13 cellular contexts compared by ENCODE assay signal in genomic region chr2:129741623-129742022, GRCh38.
A peak's percentile ranks its signal among the peaks of the same experiment; 100 is the strongest.
DNase-seq lines count a peak whose midpoint lies in the region; ATAC-seq lines count a peak whose summit lies in the region.
"Had no signal": no experiment of that assay in that cellular context is flagged by ENCODE, and none has a peak within 500 bp of the region (broad histone marks: within the 10 kb centered on the region; RNA-seq: fewer than 3 reads in every experiment).

No MANE protein-coding gene starts in this region.

- no peaks in the 10 kb centered on the region for H3K9me3 ChIP-seq in neuronal stem cell (replicated peaks in 1 of 2; ENCODE audit: control insufficient read depth in 2 of 2, insufficient read depth in 1 of 2, low read depth in 1 of 2, low read length in 2 of 2)
- H3K9me3 ChIP-seq: A549, Caco-2 had no signal

- no peak overlapping the region for H4K8ac ChIP-seq in neuronal stem cell (ENCODE audit: low read depth, low read length)

- no peak overlapping the region for H3K14ac ChIP-seq in neuronal stem cell (ENCODE audit: low read length)

- H3K4ac ChIP-seq in neuronal stem cell (ENCODE audit: low read length): no peak overlapping the region

- peak; percentile 38 for ATAC-seq in stimulated activated memory B cell treated with anti-CD40 and anti-IgM and Interleukin-4, amounts not matched to agents 10 μg/mL and 1 μg/mL and 100 μg/mL, for 72 hours
- ATAC-seq in HG03025 (IDR thresholded peaks at IDR 0.05; ENCODE audit: low FRiP score, unreplicated experiment): no peak
- ATAC-seq: A549, HCT116 had no signal

- no peak overlapping the region for H3K23ac ChIP-seq in neuronal stem cell (ENCODE audit: low read depth, low read length, poor library complexity)

- H2AFZ ChIP-seq in neuronal stem cell (ENCODE audit: low read length): no peak overlapping the region

- H3K27ac Mint-ChIP-seq in stimulated activated memory B cell treated with anti-CD40 and anti-IgM and Interleukin-4, amounts not matched to agents 10 μg/mL and 1 μg/mL and 100 μg/mL, for 72 hours: no peak overlapping the region
- H3K27ac Mint-ChIP-seq: CD8-positive, alpha-beta memory T cell had no signal

- no peak overlapping the region for H2BK15ac ChIP-seq in neuronal stem cell (ENCODE audit: low read length)

- H3K4me3 ChIP-seq in neuronal stem cell (ENCODE audit: low read length in 2 of 2): no peak overlapping the region
- H3K4me3 ChIP-seq: A549 had no signal

- no CpG with 5 or more reads among the region's 12 CpGs for WGBS in neuronal stem cell (ENCODE audit: extremely low coverage in 2 of 2, insufficient read length in 2 of 2, insufficient replicate concordance in 1 of 2), 2 donors

- H2BK12ac ChIP-seq in neuronal stem cell (ENCODE audit: low read length): no peak overlapping the region

- peaks cover 18% of the 10 kb centered on the region for H3K27me3 Mint-ChIP-seq in stimulated activated memory B cell treated with anti-CD40 and anti-IgM and Interleukin-4, amounts not matched to agents 10 μg/mL and 1 μg/mL and 100 μg/mL, for 72 hours

- peak; percentile 49 for DNase-seq in islet precursor cell
- no peak for DNase-seq in neuronal stem cell (ENCODE audit: low spot score)
- no peak for DNase-seq in cardiac septum (ENCODE audit: low spot score)
- DNase-seq in NCI-H345 treated with DMSO at 0.1 percent for 48 hours (lab: John Stamatoyannopoulos, UW; ENCODE audit: unreplicated experiment): no peak
- DNase-seq: Caco-2; CD8-positive, alpha-beta memory T cell; DND-41; GDM1 had no signal

- H3K36me3 ChIP-seq in neuronal stem cell (replicated peaks in 1 of 2; ENCODE audit: control insufficient read depth in 2 of 2, insufficient read depth in 2 of 2, low read length in 2 of 2): no peaks in the 10 kb centered on the region

- no peak overlapping the region for H3K27ac ChIP-seq in neuronal stem cell (replicated peaks; ENCODE audit: low read length)
- H3K27ac ChIP-seq: A549, HL-60 had no signal

- intact Hi-C loops in cardiac septum (cut with DNase I): no loop called here

- no peak overlapping the region for H4K91ac ChIP-seq in neuronal stem cell (ENCODE audit: low read depth, low read length, poor library complexity)

- H3K36me3 Mint-ChIP-seq in stimulated activated memory B cell treated with anti-CD40 and anti-IgM and Interleukin-4, amounts not matched to agents 10 μg/mL and 1 μg/mL and 100 μg/mL, for 72 hours: no peaks in the 10 kb centered on the region
- H3K36me3 Mint-ChIP-seq: CD8-positive, alpha-beta memory T cell had no signal

- H3K27me3 ChIP-seq in neuronal stem cell (ENCODE audit: control insufficient read depth in 3 of 3, insufficient read depth in 3 of 3, low read depth in 1 of 3, low read length in 3 of 3): no peaks in the 10 kb centered on the region

- no peak overlapping the region for H3K18ac ChIP-seq in neuronal stem cell (ENCODE audit: low read length)

- peaks cover 8% of the 10 kb centered on the region for H3K9me3 Mint-ChIP-seq in stimulated activated memory B cell treated with anti-CD40 and anti-IgM and Interleukin-4, amounts not matched to agents 10 μg/mL and 1 μg/mL and 100 μg/mL, for 72 hours

- no peak overlapping the region for H3K4me3 Mint-ChIP-seq in stimulated activated memory B cell treated with anti-CD40 and anti-IgM and Interleukin-4, amounts not matched to agents 10 μg/mL and 1 μg/mL and 100 μg/mL, for 72 hours
- H3K4me3 Mint-ChIP-seq: CD8-positive, alpha-beta memory T cell had no signal

- no peaks in the 10 kb centered on the region for H3K79me1 ChIP-seq in neuronal stem cell (ENCODE audit: low read depth, low read length)

- H3K9ac ChIP-seq in neuronal stem cell (ENCODE audit: low read depth, low read length, poor library complexity): peak overlapping the region; percentile 38

- peaks cover 0 to 3% of the 10 kb centered on the region in 2 donors for H3K4me1 ChIP-seq in neuronal stem cell (ENCODE audit: control insufficient read depth in 2 of 2, insufficient read depth in 1 of 2, low read depth in 1 of 2, low read length in 2 of 2)
- H3K4me1 ChIP-seq: A549, Caco-2 had no signal

- no peak overlapping the region for H3K4me2 ChIP-seq in neuronal stem cell (ENCODE audit: insufficient read depth, low read length, poor library complexity, severe bottlenecking)
- H3K4me2 ChIP-seq: A549 had no signal

- no peaks in the 10 kb centered on the region for H3K4me1 Mint-ChIP-seq in stimulated activated memory B cell treated with anti-CD40 and anti-IgM and Interleukin-4, amounts not matched to agents 10 μg/mL and 1 μg/mL and 100 μg/mL, for 72 hours
- H3K4me1 Mint-ChIP-seq: CD8-positive, alpha-beta memory T cell had no signal

- no peak overlapping the region for H2BK5ac ChIP-seq in neuronal stem cell (ENCODE audit: low read length)

- no peak overlapping the region for H2BK120ac ChIP-seq in neuronal stem cell (ENCODE audit: low read depth, low read length)

- no peak overlapping the region for H2AK5ac ChIP-seq in neuronal stem cell (ENCODE audit: low read depth, low read length)
